In the genomic region with DNA sequence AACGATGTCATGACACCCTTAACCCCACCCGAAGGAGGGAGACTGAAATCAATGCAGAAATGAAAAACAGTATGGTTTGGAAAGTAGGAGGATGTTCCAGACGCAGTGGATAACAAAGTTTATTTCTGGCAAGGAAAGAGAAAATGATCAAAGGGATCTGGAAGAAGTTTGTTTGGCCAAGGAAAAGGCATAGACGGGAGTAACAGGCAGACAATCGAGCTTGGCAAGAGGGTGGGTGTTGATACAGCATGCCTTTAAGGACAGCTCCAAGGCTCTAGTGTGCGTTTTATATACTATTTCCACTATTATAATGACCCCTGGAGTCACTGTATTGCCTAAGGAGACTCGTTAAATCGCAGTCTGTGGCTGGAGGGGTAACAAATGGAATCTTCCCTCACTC, we compare ENCODE assay signal across 1 cellular context.
TF ChIP-seq lines count a peak whose summit lies in the region.

No MANE protein-coding gene starts in this region.

TF ChIP-seq in K562, 482 proteins besides CTCF, POLR2A, EP300 and RAD21:
- TF ChIP-seq, protein P1, sequence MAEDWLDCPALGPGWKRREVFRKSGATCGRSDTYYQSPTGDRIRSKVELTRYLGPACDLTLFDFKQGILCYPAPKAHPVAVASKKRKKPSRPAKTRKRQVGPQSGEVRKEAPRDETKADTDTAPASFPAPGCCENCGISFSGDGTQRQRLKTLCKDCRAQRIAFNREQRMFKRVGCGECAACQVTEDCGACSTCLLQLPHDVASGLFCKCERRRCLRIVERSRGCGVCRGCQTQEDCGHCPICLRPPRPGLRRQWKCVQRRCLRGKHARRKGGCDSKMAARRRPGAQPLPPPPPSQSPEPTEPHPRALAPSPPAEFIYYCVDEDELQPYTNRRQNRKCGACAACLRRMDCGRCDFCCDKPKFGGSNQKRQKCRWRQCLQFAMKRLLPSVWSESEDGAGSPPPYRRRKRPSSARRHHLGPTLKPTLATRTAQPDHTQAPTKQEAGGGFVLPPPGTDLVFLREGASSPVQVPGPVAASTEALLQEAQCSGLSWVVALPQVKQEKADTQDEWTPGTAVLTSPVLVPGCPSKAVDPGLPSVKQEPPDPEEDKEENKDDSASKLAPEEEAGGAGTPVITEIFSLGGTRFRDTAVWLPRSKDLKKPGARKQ (CRISPR knock-in tag; IDR thresholded peaks at IDR 0.05): no peak
